Comparison of ENCODE assay signal across 8 cellular contexts in the genomic region with DNA sequence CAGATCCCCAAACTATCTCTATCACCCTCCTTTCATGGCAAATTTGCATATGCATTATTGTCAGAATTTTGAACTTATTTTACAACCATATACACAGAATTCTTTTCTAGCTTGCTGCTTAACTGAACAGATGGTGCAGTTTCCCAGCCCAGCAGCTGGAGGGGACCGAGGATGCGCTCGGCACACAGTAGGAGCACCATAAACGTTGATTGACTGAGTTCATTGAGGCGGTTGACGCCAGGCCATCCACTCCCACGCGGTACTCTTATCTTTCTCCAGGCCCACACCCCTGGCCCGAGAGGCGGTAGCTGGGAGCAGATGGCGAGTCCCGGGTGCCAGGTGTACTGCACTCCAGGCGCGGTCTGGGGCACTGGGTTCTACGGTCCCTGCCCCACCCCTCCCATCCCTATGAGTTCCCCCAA. TPM values are rescaled to one million over a fixed set of nuclear protein-coding genes. Genes with fewer than 3 reads are reported as not detected.
DNase-seq lines count a peak whose midpoint lies in the region; ATAC-seq and TF ChIP-seq lines count a peak whose summit lies in the region.

No MANE protein-coding gene starts in this region.

- peak overlapping the region; percentile 99 for H3K4me2 ChIP-seq in parathyroid adenoma (ENCODE audit: low read length)

- peaks cover 2 to 16% (median 8%) of the 10 kb centered on the region in 8 donors for H3K9me3 Mint-ChIP-seq in CD4-positive, alpha-beta memory T cell

- no peaks in the 10 kb centered on the region for H3K36me3 ChIP-seq in CD4-positive, alpha-beta memory T cell (ENCODE audit: insufficient read depth, low read length)
- no peaks in the 10 kb centered on the region for H3K36me3 ChIP-seq in parathyroid adenoma (ENCODE audit: control insufficient read depth, insufficient read depth, low read length)

- H3K9ac ChIP-seq in parathyroid adenoma: no peak overlapping the region

- H3K9me3 ChIP-seq in CD4-positive, alpha-beta memory T cell (ENCODE audit: control insufficient read depth in 1 of 2, low read length in 2 of 2): no peaks in the 10 kb centered on the region
- H3K9me3 ChIP-seq in parathyroid adenoma (ENCODE audit: control insufficient read depth, low read length): no peaks in the 10 kb centered on the region

- no peak overlapping the region for H3K27ac ChIP-seq in CD4-positive, alpha-beta memory T cell (ENCODE audit: low read depth, low read length)
- no peak overlapping the region for H3K27ac ChIP-seq in parathyroid adenoma

- peak; percentile 12 for ATAC-seq in GM21825 (IDR thresholded peaks at IDR 0.05; ENCODE audit: unreplicated experiment)
- ATAC-seq in activated CD4-positive, CD25-positive, alpha-beta regulatory T cell treated with anti-CD3 and anti-CD28 coated beads, Interleukin-2, amount 50 U/mL, for 24 hours: no peak
- no peak for ATAC-seq in GM21515 (IDR thresholded peaks at IDR 0.05; ENCODE audit: unreplicated experiment)

- TF ChIP-seq CTCF in fibroblast of pulmonary artery (IDR thresholded peaks at IDR 0.05; ENCODE audit: low read length, missing control alignments) (no peak), parathyroid adenoma (IDR thresholded peaks at IDR 0.05) (no peak)

- POLR2A ChIA-PET in CD4-positive, alpha-beta memory T cell (lab: Charles Lee; ENCODE audit: partially characterized antibody): no interaction called here

- no peak overlapping the region for H3K27ac Mint-ChIP-seq in CD4-positive, alpha-beta memory T cell

- peaks cover 20% of the 10 kb centered on the region for H3K4me1 ChIP-seq in CD4-positive, alpha-beta memory T cell (ENCODE audit: insufficient read depth, low read length)
- no peaks in the 10 kb centered on the region for H3K4me1 ChIP-seq in parathyroid adenoma

- H3K27me3 Mint-ChIP-seq in CD4-positive, alpha-beta memory T cell: peaks cover 10 to 26% of the 10 kb centered on the region in 2 donors

- H3K4me3 Mint-ChIP-seq in CD4-positive, alpha-beta memory T cell: peak overlapping the region in 7 of 8 donors; percentile 43 to 96 (median 90)

- H3K27me3 ChIP-seq in CD4-positive, alpha-beta memory T cell (ENCODE audit: insufficient read depth, low read length): no peaks in the 10 kb centered on the region
- no peaks in the 10 kb centered on the region for H3K27me3 ChIP-seq in parathyroid adenoma (ENCODE audit: control insufficient read depth, insufficient read depth, low read length)

- no peaks in the 10 kb centered on the region for H3K79me2 ChIP-seq in parathyroid adenoma

- no peak overlapping the region for H3K4me3 ChIP-seq in CD4-positive, alpha-beta memory T cell (ENCODE audit: low read length in 2 of 2)
- peak overlapping the region; percentile 78 for H3K4me3 ChIP-seq in fibroblast of pulmonary artery (replicated peaks; ENCODE audit: low read depth, low read length)
- peak overlapping the region; percentile 75 for H3K4me3 ChIP-seq in parathyroid adenoma (ENCODE audit: low read depth, low read length)

- CTCF ChIA-PET in CD4-positive, alpha-beta memory T cell (lab: Charles Lee; ENCODE audit: partially characterized antibody): interaction anchor here (7.8 kb wide), 1 partner anchor 1022 kb away, joined by 124 read pairs; no protein-coding TSS in a partner anchor

- DNase-seq in CD4-positive, alpha-beta memory T cell: no peak
- peak; percentile 71 for DNase-seq in SHP77 treated with DMSO at 0.1 percent for 48 hours (lab: John Stamatoyannopoulos, UW)
- DNase-seq in fibroblast of pulmonary artery (ENCODE audit: low read depth): no peak
- DNase-seq in NCI-H2029 treated with DMSO at 0.1 percent for 48 hours (lab: John Stamatoyannopoulos, UW): no peak

- intact Hi-C loops in CD4-positive, alpha-beta memory T cell (cut with micrococcal nuclease): loop anchor here (5.0 kb wide), 1 partner anchor 1494 kb away; no protein-coding TSS in a partner anchor

- peaks cover 5 to 21% (median 15%) of the 10 kb centered on the region in 4 donors for H3K4me1 Mint-ChIP-seq in CD4-positive, alpha-beta memory T cell

- peaks cover 3% of the 10 kb centered on the region in 2 donors for H3K36me3 Mint-ChIP-seq in CD4-positive, alpha-beta memory T cell

- peak overlapping the region; percentile 78 for H2AFZ ChIP-seq in parathyroid adenoma

RNA-seq across cellular contexts. Expression of gene SOX4, which starts 6.8 kb away (rescaled TPM):
- total RNA-seq in CD4-positive, alpha-beta memory T cell: under 1 TPM; 0.12 to 0.14 TPM
- under 1 TPM; 0.11 to 0.13 TPM for polyA plus RNA-seq in CD4-positive, alpha-beta memory T cell

Comparison
In these comparisons a context has a peak if more than half of its experiments do, and no peak if none do; other contexts are left out.
1. H3K4me3 ChIP-seq: peak in fibroblast of pulmonary artery (single experiment) and parathyroid adenoma (single experiment); none in CD4-positive, alpha-beta memory T cell (0 of 2).